In the genomic region with DNA sequence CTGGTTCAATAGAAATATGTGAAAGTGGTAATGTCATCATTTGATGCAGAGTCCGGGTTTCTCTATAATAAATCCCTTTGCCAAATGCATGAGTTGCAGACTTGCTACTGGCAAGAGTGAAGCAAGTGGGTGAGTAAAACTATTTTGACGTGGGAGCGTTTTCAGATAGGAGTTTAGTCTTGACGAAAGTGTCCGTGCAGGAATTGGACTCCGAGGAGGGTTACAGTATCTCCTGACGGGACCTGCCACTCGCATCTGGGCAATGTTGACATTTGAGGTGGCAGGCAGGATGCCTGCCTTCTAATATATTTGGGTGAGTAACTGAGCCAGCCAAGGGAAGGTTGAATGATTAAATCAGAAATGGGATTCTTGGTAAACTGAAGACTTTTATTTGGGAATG, we compare ENCODE assay signal across 1 cellular context.
A peak's percentile ranks its signal among the peaks of the same experiment; 100 is the strongest.
TF ChIP-seq lines count a peak whose summit lies in the region.

No MANE protein-coding gene starts in this region.

TF ChIP-seq in GM12891, 5 proteins besides CTCF, POLR2A, EP300 and RAD21:
- 0 out of 2 replicates have a peak, but pooled peaks have one; percentile 34 for TF ChIP-seq POLR2AphosphoS5 (IDR thresholded peaks at IDR 0.05; ENCODE audit: low read depth, low read length)
- TF ChIP-seq TAF1 (IDR thresholded peaks at IDR 0.05; ENCODE audit: low read depth, low read length): no peak
- no peak for TF ChIP-seq POU2F2 (IDR thresholded peaks at IDR 0.05; ENCODE audit: low read depth, low read length)
TF ChIP-seq in GM12891: peak in this region for 1.
